1 cellular context compared by ENCODE assay signal in genomic region chr6:16045238-16045637, GRCh38.
A peak's percentile ranks its signal among the peaks of the same experiment; 100 is the strongest.
TF ChIP-seq lines count a peak whose summit lies in the region.

No MANE protein-coding gene starts in this region.

TF ChIP-seq in K562, 482 proteins besides CTCF, POLR2A, EP300 and RAD21 (continued from another document):
- TF ChIP-seq CREB3L1 (IDR thresholded peaks at IDR 0.05; ENCODE audit: borderline replicate concordance, low read depth) (no peak), CUX1 (CRISPR knock-in tag; IDR thresholded peaks at IDR 0.05) (no peak), ZNF668 (CRISPR knock-in tag; IDR thresholded peaks at IDR 0.05) (peak; percentile 79; the same call in 1 of the 2 replicates), ZNF512 (tag; IDR thresholded peaks at IDR 0.05) (0 out of 2 replicates have a peak, but pooled peaks have one; percentile 35), ZNF408 (CRISPR knock-in tag; IDR thresholded peaks at IDR 0.05; ENCODE audit: low read depth) (no peak), DMBX1 (CRISPR knock-in tag; IDR thresholded peaks at IDR 0.05; ENCODE audit: borderline replicate concordance) (peak; percentile 80), ZNF644 (tag; IDR thresholded peaks at IDR 0.05; ENCODE audit: low read depth) (peak; percentile 58; the same call in 1 of the 2 replicates), SP2 (IDR thresholded peaks at IDR 0.05; ENCODE audit: extremely low read depth, low read depth, low read length, poor library complexity, severe bottlenecking) (peak; percentile 5), PHF20 (IDR thresholded peaks at IDR 0.05; ENCODE audit: partially characterized antibody) (peak; percentile 60), ZNF589 (CRISPR knock-in tag; IDR thresholded peaks at IDR 0.05; ENCODE audit: low read depth) (0 out of 2 replicates have a peak, but pooled peaks have one; percentile 41), CXXC5 (CRISPR knock-in tag; IDR thresholded peaks at IDR 0.05) (peak; percentile 45; the same call in 1 of the 2 replicates), ZNF592 (IDR thresholded peaks at IDR 0.05) (0 out of 2 replicates have a peak, but pooled peaks have one; percentile 32), CBX5 (IDR thresholded peaks at IDR 0.05; ENCODE audit: borderline replicate concordance, low read depth) (no peak), CBFA2T2 (conservative IDR thresholded peaks at IDR 0.05) (peak; percentile 59; the same call in 1 of the 2 replicates), RAD51 (IDR thresholded peaks at IDR 0.05; ENCODE audit: borderline replicate concordance, low read depth) (peak; percentile 90), TOE1 (IDR thresholded peaks at IDR 0.05; ENCODE audit: borderline replicate concordance) (peak; percentile 64; the same call in 1 of the 2 replicates), TOE1 (CRISPR knock-in tag; IDR thresholded peaks at IDR 0.05; ENCODE audit: borderline replicate concordance, low read depth) (no peak), MGA (IDR thresholded peaks at IDR 0.05) (peak; percentile 59; the same call in 1 of the 2 replicates), MECOM (CRISPR knock-in tag; IDR thresholded peaks at IDR 0.05) (0 out of 2 replicates have a peak, but pooled peaks have one; percentile 71), SMAD4 (CRISPR knock-in tag; conservative IDR thresholded peaks at IDR 0.05) (peak; percentile 39; the same call in 1 of the 2 replicates), FOXJ2 (tag; IDR thresholded peaks at IDR 0.05) (peak; percentile 73; the same call in 1 of the 2 replicates), ZNF121 (CRISPR knock-in tag; conservative IDR thresholded peaks at IDR 0.05) (no peak), THAP12 (CRISPR knock-in tag; IDR thresholded peaks at IDR 0.05) (no peak)
